Comparison of ENCODE assay signal across 12 cellular contexts in genomic region chr2:101446869-101447268, GRCh38. TPM values are rescaled to one million over a fixed set of nuclear protein-coding genes. Genes with fewer than 3 reads are reported as not detected.
DNase-seq lines count a peak whose midpoint lies in the region; TF ChIP-seq lines count a peak whose summit lies in the region.
"Had no signal": no experiment of that assay in that cellular context is flagged by ENCODE, and none has a peak within 500 bp of the region (broad histone marks: within the 10 kb centered on the region; RNA-seq: fewer than 3 reads in every experiment).

No MANE protein-coding gene starts in this region.

- H3K4me3 ChIP-seq in fibroblast of mammary gland (ENCODE audit: control insufficient read depth, low read depth, low read length): no peak overlapping the region
- H3K4me3 ChIP-seq: prostate gland had no signal

- peak; percentile 91 for DNase-seq in A172 (ENCODE audit: low spot score)
- DNase-seq in GM04504 (ENCODE audit: low read depth): peak; percentile 67
- peak; percentile 100 for DNase-seq in RPMI7951 (ENCODE audit: low read depth)
- DNase-seq in fibroblast of mammary gland (ENCODE audit: low read depth): peak; percentile 98
- DNase-seq in posterior vena cava (ENCODE audit: low spot score): no peak
- no peak for DNase-seq in mucosa of gallbladder (ENCODE audit: low spot score)
- no peak for DNase-seq in kidney glomerular epithelial cell (lab: John Stamatoyannopoulos, UW)
- no peak for DNase-seq in NCI-H1694 (lab: John Stamatoyannopoulos, UW)
- DNase-seq: activated naive CD4-positive, alpha-beta T cell; H7 had no signal

- TF ChIP-seq CTCF in fibroblast of mammary gland (conservative IDR thresholded peaks at IDR 0.05; ENCODE audit: control insufficient read depth, insufficient read depth, low read depth, low read length): no peak

- intact Hi-C loops in posterior vena cava (cut with DNase I): no loop called here

RNA-seq across cellular contexts. Expression of gene RFX8, which starts 28.0 kb away (rescaled TPM):
- not detected in 2 replicates for total RNA-seq in A172 (2014; rRNA removed; shearing (Covaris generic))
- total RNA-seq in RPMI7951 (2014; rRNA removed; shearing (Covaris generic)): 9.3 and 10.8 TPM in 2 replicates
- total RNA-seq in posterior vena cava (under 1 TPM; 0.32 to 0.38 TPM), mucosa of gallbladder (0.29 TPM)
- total RNA-seq: H7, HT-29 had no signal

RNA-seq across cellular contexts. Expression of gene CREG2, which starts 59.6 kb away (rescaled TPM):
- total RNA-seq in A172 (2014; rRNA removed; shearing (Covaris generic)): 0.62 and 0.69 TPM in 2 replicates
- total RNA-seq in RPMI7951 (2014; rRNA removed; shearing (Covaris generic)): 0.36 and 0.59 TPM in 2 replicates
- total RNA-seq in posterior vena cava (not detected), mucosa of gallbladder (0.26 TPM)
- total RNA-seq: HT-29, prostate gland had no signal

Comparison
In these comparisons a context has a peak if more than half of its experiments do, and no peak if none do; other contexts are left out.
1. DNase-seq: peak in A172 (single experiment), GM04504 (single experiment), RPMI7951 (single experiment) and fibroblast of mammary gland (single experiment); none in posterior vena cava (single experiment), mucosa of gallbladder (single experiment), kidney glomerular epithelial cell (single experiment) and NCI-H1694 (single experiment).